In genomic region chr5:108113950-108114349, GRCh38 we compare ENCODE assay signal across 34 cellular contexts.
DNase-seq lines count a peak whose midpoint lies in the region; ATAC-seq, FAIRE-seq and TF ChIP-seq lines count a peak whose summit lies in the region.
"Had no signal": no experiment of that assay in that cellular context is flagged by ENCODE, and none has a peak within 500 bp of the region (broad histone marks: within the 10 kb centered on the region; RNA-seq: fewer than 3 reads in every experiment).

No MANE protein-coding gene starts in this region.

- H2BK15ac ChIP-seq in mesenchymal stem cell (ENCODE audit: low read depth, poor library complexity, severe bottlenecking), result no peak overlapping the region

- no peak overlapping the region for H3K4me2 ChIP-seq in mesenchymal stem cell (ENCODE audit: low read length, poor library complexity, severe bottlenecking)
- H3K4me2 ChIP-seq: A549; BLaER1; BLaER1 treated with 17β-estradiol and CSF1 and Interleukin-3, amounts not matched to agents 10 nM and 100 nM had no signal

- no peak overlapping the region for H2AK5ac ChIP-seq in mesenchymal stem cell (ENCODE audit: low read length, severe bottlenecking)

- no peaks in the 10 kb centered on the region for H3K4me1 Mint-ChIP-seq in T-helper 17 cell
- H3K4me1 Mint-ChIP-seq: CD14-positive monocyte; CD8-positive, alpha-beta memory T cell had no signal

- H3K4me3 Mint-ChIP-seq in T-helper 17 cell, result no peak overlapping the region
- H3K4me3 Mint-ChIP-seq: B cell; CD14-positive monocyte; CD4-positive, alpha-beta memory T cell; CD4-positive, alpha-beta T cell; CD4-positive, CD25-positive, alpha-beta regulatory T cell; CD8-positive, alpha-beta memory T cell; CD8-positive, alpha-beta T cell had no signal

- FAIRE-seq in D721Med (lab: Jason Lieb, UNC), result peak; percentile 70
- FAIRE-seq: A204.1, A549 had no signal

- no peak overlapping the region for H3K18ac ChIP-seq in mesenchymal stem cell (ENCODE audit: low read depth in 1 of 2, low read length in 2 of 2)

- intact Hi-C loops in uterus (cut with DNase I; ENCODE audit: low total_unique reads), result no loop called here

- H3K27me3 ChIP-seq in mesenchymal stem cell (ENCODE audit: control insufficient read depth in 1 of 2, insufficient read depth in 1 of 2, low read length in 2 of 2) (no peaks in the 10 kb centered on the region), uterus (no peaks in the 10 kb centered on the region)
- H3K27me3 ChIP-seq: BE2C; BLaER1; BLaER1 treated with 17β-estradiol and CSF1 and Interleukin-3, amounts not matched to agents 10 nM and 100 nM had no signal

- no peak for ATAC-seq in T-helper 17 cell
- ATAC-seq: A549; CD8-positive, alpha-beta T cell had no signal

- no peak overlapping the region for H4K91ac ChIP-seq in mesenchymal stem cell (ENCODE audit: low read length)

- no peak overlapping the region for H2AFZ ChIP-seq in mesenchymal stem cell (ENCODE audit: low read depth, low read length)

- no peak overlapping the region for H3K27ac Mint-ChIP-seq in T-helper 17 cell
- H3K27ac Mint-ChIP-seq: B cell; CD14-positive monocyte; CD4-positive, alpha-beta memory T cell; CD4-positive, alpha-beta T cell; CD4-positive, CD25-positive, alpha-beta regulatory T cell; CD8-positive, alpha-beta memory T cell; CD8-positive, alpha-beta T cell had no signal

- H3K36me3 ChIP-seq in mesenchymal stem cell (ENCODE audit: control insufficient read depth in 1 of 2, insufficient read depth in 2 of 2, low read depth in 1 of 2, low read length in 2 of 2) (no peaks in the 10 kb centered on the region), uterus (no peaks in the 10 kb centered on the region)
- H3K36me3 ChIP-seq: BE2C; BLaER1; BLaER1 treated with 17β-estradiol and CSF1 and Interleukin-3, amounts not matched to agents 10 nM and 100 nM had no signal

- H3K4me1 ChIP-seq in mesenchymal stem cell (ENCODE audit: control insufficient read depth, insufficient read depth, low read depth, low read length), result no peaks in the 10 kb centered on the region
- no peaks in the 10 kb centered on the region for H3K4me1 ChIP-seq in uterus
- H3K4me1 ChIP-seq: A549; BE2C; BLaER1; BLaER1 treated with 17β-estradiol and CSF1 and Interleukin-3, amounts not matched to agents 10 nM and 100 nM; Caco-2 had no signal

- no peak overlapping the region for H4K8ac ChIP-seq in mesenchymal stem cell (ENCODE audit: low read length)

- H2BK5ac ChIP-seq in mesenchymal stem cell (ENCODE audit: low read depth, low read length, poor library complexity, severe bottlenecking), result no peak overlapping the region

- no peaks in the 10 kb centered on the region for H3K27me3 Mint-ChIP-seq in T-helper 17 cell
- H3K27me3 Mint-ChIP-seq: B cell; CD4-positive, alpha-beta memory T cell; CD4-positive, alpha-beta T cell; CD4-positive, CD25-positive, alpha-beta regulatory T cell; CD8-positive, alpha-beta memory T cell had no signal

- H3K79me1 ChIP-seq in mesenchymal stem cell (replicated peaks; ENCODE audit: low read length, poor library complexity, severe bottlenecking), result no peaks in the 10 kb centered on the region

- no peak overlapping the region for H3K23ac ChIP-seq in mesenchymal stem cell (ENCODE audit: low read length in 2 of 2)

- DNase-seq in D721Med (ENCODE audit: insufficient read length, low spot score) (no peak), LNCaP clone FGC (ENCODE audit: low read depth) (peak; percentile 69), mesenchymal stem cell (peak; percentile 7), T-helper 17 cell (no peak), uterus (no peak), amygdala (lab: John Stamatoyannopoulos, UW) (no peak)
- DNase-seq: 8988T; ACHN; AML-193; BE2C; C1 segment of cervical spinal cord; Caco-2; Calu3; CD4-positive, alpha-beta memory T cell; CD4-positive, alpha-beta T cell; CD4-positive, CD25-positive, alpha-beta regulatory T cell; CD8-positive, alpha-beta memory T cell; CD8-positive, alpha-beta T cell; COR-L47; DMS 273 treated with DMSO at 0.1 percent for 48 hours; DMS153; DMS53; DMS79; DMS79 treated with DMSO at 0.1 percent for 48 hours; DND-41; EL had no signal

- WGBS in mesenchymal stem cell, result no CpG with 5 or more reads among the region's 2 CpGs

- no peak overlapping the region for H3K4me3 ChIP-seq in LNCaP clone FGC (ENCODE audit: low read depth, low read length)
- H3K4me3 ChIP-seq in mesenchymal stem cell (ENCODE audit: insufficient read depth in 1 of 2, low read depth in 1 of 2, low read length in 2 of 2), result no peak overlapping the region
- no peak overlapping the region for H3K4me3 ChIP-seq in uterus
- H3K4me3 ChIP-seq: A549; BLaER1; BLaER1 treated with 17β-estradiol and CSF1 and Interleukin-3, amounts not matched to agents 10 nM and 100 nM had no signal

- no peak overlapping the region for H3K14ac ChIP-seq in mesenchymal stem cell (ENCODE audit: low read length in 2 of 2)

- H3K9ac ChIP-seq in mesenchymal stem cell (ENCODE audit: low read length), result no peak overlapping the region
- H3K9ac ChIP-seq: BLaER1; BLaER1 treated with 17β-estradiol and CSF1 and Interleukin-3, amounts not matched to agents 10 nM and 100 nM had no signal

- no peak overlapping the region for H2BK120ac ChIP-seq in mesenchymal stem cell (ENCODE audit: low read depth, low read length)

- TF ChIP-seq POLR2A in uterus (IDR thresholded peaks at IDR 0.05), result no peak

- no peaks in the 10 kb centered on the region for H3K9me3 ChIP-seq in mesenchymal stem cell (ENCODE audit: control insufficient read depth, low read length)
- no peaks in the 10 kb centered on the region for H3K9me3 ChIP-seq in T-helper 17 cell (ENCODE audit: control insufficient read depth, low read length, poor library complexity, severe bottlenecking)
- peaks cover 0 to 4% of the 10 kb centered on the region in 2 donors for H3K9me3 ChIP-seq in uterus
- H3K9me3 ChIP-seq: A549, BE2C, BLaER1, Caco-2 had no signal

- TF ChIP-seq CTCF in D721Med (IDR thresholded peaks at IDR 0.05; ENCODE audit: insufficient read depth, missing control alignments) (no peak), LNCaP clone FGC (IDR thresholded peaks at IDR 0.05; ENCODE audit: control insufficient read depth, extremely low read depth, insufficient read depth) (no peak), uterus (IDR thresholded peaks at IDR 0.05) (no peak)

- peaks cover 6% of the 10 kb centered on the region for H3K36me3 Mint-ChIP-seq in T-helper 17 cell (ENCODE audit: low read depth)

- no peak overlapping the region for H3K4ac ChIP-seq in mesenchymal stem cell (ENCODE audit: low read depth in 1 of 2, low read length in 2 of 2)

- no peak overlapping the region for H2BK12ac ChIP-seq in mesenchymal stem cell (ENCODE audit: low read length in 2 of 2)

- H3K27ac ChIP-seq in mesenchymal stem cell (ENCODE audit: low read length, poor library complexity, severe bottlenecking) (no peak overlapping the region), uterus (no peak overlapping the region)
- H3K27ac ChIP-seq: 22Rv1; A549; BLaER1; BLaER1 treated with 17β-estradiol and CSF1 and Interleukin-3, amounts not matched to agents 10 nM and 100 nM; C4-2B had no signal

Comparison
In these comparisons a context has a peak if more than half of its experiments do, and no peak if none do; other contexts are left out.
1. DNase-seq: peak in LNCaP clone FGC (single experiment) and mesenchymal stem cell (single experiment); none in D721Med (single experiment), T-helper 17 cell (0 of 3), uterus (0 of 2) and amygdala (0 of 56).